Comparison of ENCODE assay signal across 29 cellular contexts in the genomic region with DNA sequence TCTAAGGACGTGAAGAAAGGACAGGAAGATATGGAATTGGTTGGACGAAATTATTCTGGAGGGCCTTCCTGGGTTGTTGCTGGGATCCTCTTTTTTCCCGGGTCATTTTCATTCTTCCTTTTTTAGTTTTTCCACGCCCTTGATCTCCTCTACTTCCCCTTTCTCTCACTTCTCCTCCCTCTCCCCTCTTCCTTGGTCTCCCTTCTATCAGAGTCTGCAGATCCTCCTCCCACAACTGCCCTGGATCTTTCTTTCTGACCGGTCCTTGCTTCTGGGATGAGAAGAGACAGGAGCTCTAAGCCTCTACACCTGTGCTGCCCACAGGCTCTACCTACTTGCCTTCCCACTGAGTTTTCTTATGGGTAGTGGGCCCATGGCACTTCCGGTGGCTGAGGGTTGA.
"Had no signal": no experiment of that assay in that cellular context is flagged by ENCODE, and none has a peak within 500 bp of the region (broad histone marks: within the 10 kb centered on the region; RNA-seq: fewer than 3 reads in every experiment).

No MANE protein-coding gene starts in this region.

- H3K36me3 ChIP-seq: adrenal gland, esophagus squamous epithelium, gastroesophageal sphincter, WERI-Rb-1 had no signal

- H3K4me3 ChIP-seq: adrenal gland, body of pancreas, esophagus squamous epithelium, gastroesophageal sphincter had no signal

- H3K27me3 ChIP-seq: adrenal gland, body of pancreas, esophagus squamous epithelium had no signal

- ATAC-seq: activated CD4-positive, alpha-beta T cell treated with anti-CD3 and anti-CD28 coated beads for 36 hours; activated CD4-positive, CD25-positive, alpha-beta regulatory T cell treated with anti-CD3 and anti-CD28 coated beads, Interleukin-2, amount 50 U/mL, for 24 hours; activated CD8-positive, alpha-beta memory T cell treated with anti-CD3 and anti-CD28 coated beads, Interleukin-2, amount 10 ng/mL, durations not matched to agents 7 days and 5 days; activated CD8-positive, alpha-beta T cell treated with anti-CD3 and anti-CD28 coated beads, Interleukin-2, amount 10 ng/mL, durations not matched to agents 7 days and 5 days; activated naive CD8-positive, alpha-beta T cell treated with anti-CD3 and anti-CD28 coated beads, Interleukin-2, amount 50 U/mL, for 24 hours; body of pancreas; effector memory CD8-positive, alpha-beta T cell; gastroesophageal sphincter had no signal

- H3K9me3 ChIP-seq: adrenal gland, body of pancreas, esophagus squamous epithelium, gastroesophageal sphincter had no signal

- DNase-seq: activated B cell treated with CpG ODN at 0.5 μM for 24 hours; activated CD4-positive, alpha-beta memory T cell treated with anti-CD3 and anti-CD28 coated beads for 36 hours; activated CD4-positive, alpha-beta T cell treated with anti-CD3 and anti-CD28 coated beads for 36 hours; activated CD4-positive, alpha-beta T cell treated with anti-CD3 and anti-CD28 coated beads, Interleukin-2, amount 10 ng/mL, durations not matched to agents 24 days and 14 days; activated CD8-positive, alpha-beta memory T cell treated with anti-CD3 and anti-CD28 coated beads, Interleukin-2, amount 10 ng/mL, durations not matched to agents 7 days and 5 days; activated CD8-positive, alpha-beta memory T cell treated with anti-CD3 and anti-CD28 coated beads, Interleukin-2, amount 50 U/mL, for 4 hours; activated CD8-positive, alpha-beta T cell treated with anti-CD3 and anti-CD28 coated beads, Interleukin-2, amount 10 ng/mL, durations not matched to agents 7 days and 5 days; activated effector memory CD4-positive, alpha-beta T cell treated with anti-CD3 and anti-CD28 coated beads, Interleukin-2, amount 50 U/mL, for 16 hours; activated naive CD4-positive, alpha-beta T cell treated with anti-CD3 and anti-CD28 coated beads for 36 hours; activated naive CD8-positive, alpha-beta T cell treated with anti-CD3 and anti-CD28 coated beads for 36 hours; activated naive CD8-positive, alpha-beta T cell treated with anti-CD3 and anti-CD28 coated beads, Interleukin-2, amount 50 U/mL, for 24 hours; activated T-cell treated with anti-CD3 and anti-CD28 coated beads, Interleukin-2, amount 50 U/mL, for 1 hour; activated T-cell treated with anti-CD3 and anti-CD28 coated beads, Interleukin-2, amount 50 U/mL, for 48 hours; adrenal gland; amygdala; aorta; body of pancreas; caudate nucleus; cortex of kidney; dermis blood vessel endothelial cell; effector CD4-positive, alpha-beta T cell; effector memory CD8-positive, alpha-beta T cell; erythroblast; esophagus squamous epithelium; foreskin melanocyte; T-helper 2 cell; WERI-Rb-1 had no signal

- H3K27ac ChIP-seq: adrenal gland, body of pancreas, esophagus squamous epithelium, gastroesophageal sphincter, WERI-Rb-1 had no signal

- H3K4me1 ChIP-seq: adrenal gland, body of pancreas, esophagus squamous epithelium, gastroesophageal sphincter had no signal
